In the genomic region with DNA sequence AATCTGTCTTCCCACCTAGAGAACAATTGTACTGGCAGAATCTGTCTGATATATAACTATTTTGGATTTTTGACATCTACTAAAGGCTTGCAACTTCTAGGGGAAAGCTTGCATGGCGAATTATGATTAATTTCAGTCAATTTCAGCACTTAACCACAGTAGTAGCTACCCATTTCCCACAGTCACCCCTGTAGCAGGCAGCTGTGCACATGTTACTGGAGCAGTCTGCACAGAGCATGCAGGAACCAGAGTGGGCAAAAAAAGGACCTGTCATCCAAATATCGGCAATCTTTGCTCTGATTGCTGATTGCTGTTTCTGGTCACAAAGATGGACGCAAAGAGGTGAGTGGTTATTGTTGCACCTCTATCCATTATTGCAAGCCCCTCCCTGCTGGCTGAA, we compare ENCODE assay signal across 1 cellular context.
TF ChIP-seq lines count a peak whose summit lies in the region.

No MANE protein-coding gene starts in this region.

TF ChIP-seq in GM12878, 131 proteins besides CTCF, POLR2A, EP300 and RAD21 (continued from another document):
- no peak for TF ChIP-seq TAF1 (IDR thresholded peaks at IDR 0.05; ENCODE audit: borderline replicate concordance, low read depth, low read length)
- TF ChIP-seq POLR2AphosphoS2 (IDR thresholded peaks at IDR 0.05; ENCODE audit: low read depth, low read length), result no peak
- TF ChIP-seq MYB (IDR thresholded peaks at IDR 0.05; ENCODE audit: borderline replicate concordance, low read depth, low read length), result no peak
- TF ChIP-seq TARDBP (IDR thresholded peaks at IDR 0.05; ENCODE audit: borderline replicate concordance), result no peak
- TF ChIP-seq, protein P1, sequence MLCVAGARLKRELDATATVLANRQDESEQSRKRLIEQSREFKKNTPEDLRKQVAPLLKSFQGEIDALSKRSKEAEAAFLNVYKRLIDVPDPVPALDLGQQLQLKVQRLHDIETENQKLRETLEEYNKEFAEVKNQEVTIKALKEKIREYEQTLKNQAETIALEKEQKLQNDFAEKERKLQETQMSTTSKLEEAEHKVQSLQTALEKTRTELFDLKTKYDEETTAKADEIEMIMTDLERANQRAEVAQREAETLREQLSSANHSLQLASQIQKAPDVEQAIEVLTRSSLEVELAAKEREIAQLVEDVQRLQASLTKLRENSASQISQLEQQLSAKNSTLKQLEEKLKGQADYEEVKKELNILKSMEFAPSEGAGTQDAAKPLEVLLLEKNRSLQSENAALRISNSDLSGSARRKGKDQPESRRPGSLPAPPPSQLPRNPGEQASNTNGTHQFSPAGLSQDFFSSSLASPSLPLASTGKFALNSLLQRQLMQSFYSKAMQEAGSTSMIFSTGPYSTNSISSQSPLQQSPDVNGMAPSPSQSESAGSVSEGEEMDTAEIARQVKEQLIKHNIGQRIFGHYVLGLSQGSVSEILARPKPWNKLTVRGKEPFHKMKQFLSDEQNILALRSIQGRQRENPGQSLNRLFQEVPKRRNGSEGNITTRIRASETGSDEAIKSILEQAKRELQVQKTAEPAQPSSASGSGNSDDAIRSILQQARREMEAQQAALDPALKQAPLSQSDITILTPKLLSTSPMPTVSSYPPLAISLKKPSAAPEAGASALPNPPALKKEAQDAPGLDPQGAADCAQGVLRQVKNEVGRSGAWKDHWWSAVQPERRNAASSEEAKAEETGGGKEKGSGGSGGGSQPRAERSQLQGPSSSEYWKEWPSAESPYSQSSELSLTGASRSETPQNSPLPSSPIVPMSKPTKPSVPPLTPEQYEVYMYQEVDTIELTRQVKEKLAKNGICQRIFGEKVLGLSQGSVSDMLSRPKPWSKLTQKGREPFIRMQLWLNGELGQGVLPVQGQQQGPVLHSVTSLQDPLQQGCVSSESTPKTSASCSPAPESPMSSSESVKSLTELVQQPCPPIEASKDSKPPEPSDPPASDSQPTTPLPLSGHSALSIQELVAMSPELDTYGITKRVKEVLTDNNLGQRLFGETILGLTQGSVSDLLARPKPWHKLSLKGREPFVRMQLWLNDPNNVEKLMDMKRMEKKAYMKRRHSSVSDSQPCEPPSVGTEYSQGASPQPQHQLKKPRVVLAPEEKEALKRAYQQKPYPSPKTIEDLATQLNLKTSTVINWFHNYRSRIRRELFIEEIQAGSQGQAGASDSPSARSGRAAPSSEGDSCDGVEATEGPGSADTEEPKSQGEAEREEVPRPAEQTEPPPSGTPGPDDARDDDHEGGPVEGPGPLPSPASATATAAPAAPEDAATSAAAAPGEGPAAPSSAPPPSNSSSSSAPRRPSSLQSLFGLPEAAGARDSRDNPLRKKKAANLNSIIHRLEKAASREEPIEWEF (IDR thresholded peaks at IDR 0.05; ENCODE audit: insufficient replicate concordance, low read depth, low read length), result no peak
- no peak for TF ChIP-seq BHLHE40 (IDR thresholded peaks at IDR 0.05; ENCODE audit: borderline replicate concordance in 1 of 2, low read depth in 2 of 2, low read length in 1 of 2)
- TF ChIP-seq, protein P2, sequence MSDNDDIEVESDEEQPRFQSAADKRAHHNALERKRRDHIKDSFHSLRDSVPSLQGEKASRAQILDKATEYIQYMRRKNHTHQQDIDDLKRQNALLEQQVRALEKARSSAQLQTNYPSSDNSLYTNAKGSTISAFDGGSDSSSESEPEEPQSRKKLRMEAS (IDR thresholded peaks at IDR 0.05; ENCODE audit: low read depth, low read length), result no peak
TF ChIP-seq in GM12878: peak in this region for 0.
